ENCODE assay signal across 13 cellular contexts in the genomic region with DNA sequence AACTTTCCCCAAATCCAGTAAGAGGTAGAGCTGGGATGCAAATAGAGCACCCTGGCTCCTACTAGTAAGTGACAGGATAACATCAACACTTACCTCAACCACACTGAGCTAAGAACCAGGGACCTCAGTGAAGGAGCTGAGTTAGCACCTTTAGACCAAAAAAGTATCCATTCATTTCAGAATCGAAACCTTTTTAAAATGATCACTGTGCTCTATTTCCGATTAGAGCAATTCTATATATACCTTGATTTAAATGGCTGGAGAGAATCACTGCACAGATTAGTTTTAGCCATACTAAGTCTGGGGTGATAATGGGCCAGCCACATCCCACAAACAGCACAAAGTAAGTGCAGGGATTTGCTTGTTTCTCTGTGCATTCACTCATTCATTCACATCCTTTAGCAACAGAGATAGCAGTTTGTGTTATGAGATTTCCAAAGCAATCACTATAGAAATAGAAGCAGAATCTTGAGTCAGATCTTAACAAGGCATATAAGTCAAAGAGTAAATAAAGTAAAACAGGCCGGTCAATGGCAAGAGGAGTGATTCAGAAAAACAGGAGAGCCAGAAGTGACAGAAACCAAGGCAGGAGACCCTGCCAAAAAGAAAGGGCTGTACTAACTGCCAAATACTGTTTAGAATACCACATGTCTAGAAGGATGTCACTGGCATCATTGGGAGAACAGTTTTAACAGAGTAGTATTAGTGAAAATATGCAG.
DNase-seq lines count a peak whose midpoint lies in the region; ATAC-seq, FAIRE-seq and TF ChIP-seq lines count a peak whose summit lies in the region.
"Had no signal": no experiment of that assay in that cellular context is flagged by ENCODE, and none has a peak within 500 bp of the region (broad histone marks: within the 10 kb centered on the region; RNA-seq: fewer than 3 reads in every experiment).

No MANE protein-coding gene starts in this region.

- H3K9me3 Mint-ChIP-seq in CD4-positive, alpha-beta T cell: no peaks in the 10 kb centered on the region
- H3K9me3 Mint-ChIP-seq in effector memory CD8-positive, alpha-beta T cell: no peaks in the 10 kb centered on the region
- H3K9me3 Mint-ChIP-seq in activated T-cell treated with anti-CD3 and anti-CD28 coated beads, Interleukin-2, amount 50 U/mL, for 4 hours: no peaks in the 10 kb centered on the region
- H3K9me3 Mint-ChIP-seq: activated naive CD4-positive, alpha-beta T cell treated with anti-CD3 and anti-CD28 coated beads for 36 hours; H9; immature natural killer cell had no signal

- H3K79me2 ChIP-seq in PC-3 (ENCODE audit: low read length): no peaks in the 10 kb centered on the region
- peaks cover 5% of the 10 kb centered on the region for H3K79me2 ChIP-seq in endothelial cell of umbilical vein (ENCODE audit: control insufficient read depth, insufficient read depth, low read length)

- H3K36me3 ChIP-seq in PC-3 (ENCODE audit: low read depth, low read length) (peaks cover 11% of the 10 kb centered on the region; the same call in 1 of the 2 replicates), endothelial cell of umbilical vein (ENCODE audit: control insufficient read depth in 2 of 2, extremely low read depth in 1 of 2, insufficient read depth in 2 of 2, low read length in 2 of 2) (peaks cover 0 to 2% of the 10 kb centered on the region in 2 experiments), sigmoid colon (peaks cover 0 to 42% (median 8%) of the 10 kb centered on the region in 4 donors)

- H3K4me3 ChIP-seq in PC-3 (ENCODE audit: low read length) (peak overlapping the region; percentile 32), endothelial cell of umbilical vein (replicated peaks in 1 of 3; ENCODE audit: insufficient read depth in 1 of 3, low read depth in 1 of 3, low read length in 3 of 3) (peak overlapping the region in 1 of 3 experiments; percentile 51), sigmoid colon (no peak overlapping the region)

- H3K27ac Mint-ChIP-seq in CD4-positive, alpha-beta T cell: no peak overlapping the region
- H3K27ac Mint-ChIP-seq in effector memory CD8-positive, alpha-beta T cell: no peak overlapping the region
- H3K27ac Mint-ChIP-seq: activated naive CD4-positive, alpha-beta T cell treated with anti-CD3 and anti-CD28 coated beads for 36 hours; B cell; progenitor cell of endocrine pancreas had no signal

- H3K9ac ChIP-seq in PC-3 (ENCODE audit: low read length) (peak overlapping the region; percentile 71), endothelial cell of umbilical vein (replicated peaks; ENCODE audit: extremely low read depth, insufficient read depth, low read length) (peak overlapping the region; percentile 83)

- peak; percentile 89 for ATAC-seq in PC-3
- no peak for ATAC-seq in CD4-positive, alpha-beta T cell (ENCODE audit: poor library complexity)
- no peak for ATAC-seq in effector memory CD8-positive, alpha-beta T cell (replicated peaks)
- ATAC-seq in activated T-cell treated with anti-CD3 and anti-CD28 coated beads, Interleukin-2, amount 50 U/mL, for 4 hours: no peak

- intact Hi-C loops in PC-3 (cut with micrococcal nuclease): loop anchor here (1.0 to 5.0 kb wide), 3 partner anchors 13 to 136 kb away; partner anchors contain the start of gene KIF13A
- intact Hi-C loops in endothelial cell of umbilical vein (cut with micrococcal nuclease): loop anchor here (2.0 kb wide), 1 partner anchor 136 kb away; the partner anchor contains the start of gene KIF13A
- intact Hi-C loops in sigmoid colon (cut with DNase I): no loop called here
- intact Hi-C loops in CD4-positive, alpha-beta T cell (cut with DNase I, micrococcal nuclease): no loop called here

- H3K4me1 Mint-ChIP-seq in CD4-positive, alpha-beta T cell (ENCODE audit: low read depth): no peaks in the 10 kb centered on the region
- H3K4me1 Mint-ChIP-seq in effector memory CD8-positive, alpha-beta T cell (ENCODE audit: low read depth in 2 of 2): no peaks in the 10 kb centered on the region
- no peaks in the 10 kb centered on the region for H3K4me1 Mint-ChIP-seq in activated T-cell treated with anti-CD3 and anti-CD28 coated beads, Interleukin-2, amount 50 U/mL, for 4 hours (ENCODE audit: low read depth)
- H3K4me1 Mint-ChIP-seq: B cell, H9, immature natural killer cell had no signal

- H2AFZ ChIP-seq in PC-3 (ENCODE audit: low read length) (no peak overlapping the region), endothelial cell of umbilical vein (ENCODE audit: low read depth, low read length) (peak overlapping the region; percentile 19)

- WGBS in sigmoid colon, 2 donors: 84 to 86% methylated on average over 3 of the region's 3 CpGs

- H4K20me1 ChIP-seq in PC-3 (ENCODE audit: low read length) (no peaks in the 10 kb centered on the region), endothelial cell of umbilical vein (replicated peaks; ENCODE audit: control insufficient read depth, extremely low read depth, insufficient read depth, low read length) (no peaks in the 10 kb centered on the region)

- no peaks in the 10 kb centered on the region for H3F3A ChIP-seq in PC-3 (ENCODE audit: low read length, unreplicated experiment)

- BruUV-seq in PC-3 (replicated peaks; lab: Mats Ljungman, UMichigan) (TSS peak; percentile 51), endothelial cell of umbilical vein (replicated peaks; lab: Mats Ljungman, UMichigan) (TSS peak; percentile 66)

- H3K9me1 ChIP-seq in endothelial cell of umbilical vein (replicated peaks; ENCODE audit: control insufficient read depth, extremely low read depth, insufficient read depth, low read length): no peaks in the 10 kb centered on the region

- no peaks in the 10 kb centered on the region for H3K36me3 Mint-ChIP-seq in CD4-positive, alpha-beta T cell (ENCODE audit: low read depth)
- no peaks in the 10 kb centered on the region for H3K36me3 Mint-ChIP-seq in effector memory CD8-positive, alpha-beta T cell (ENCODE audit: insufficient read depth)
- no peaks in the 10 kb centered on the region for H3K36me3 Mint-ChIP-seq in activated T-cell treated with anti-CD3 and anti-CD28 coated beads, Interleukin-2, amount 50 U/mL, for 4 hours (ENCODE audit: insufficient read depth)

- CTCF ChIA-PET in PC-3 (lab: Charles Lee) (no interaction called here), endothelial cell of umbilical vein (lab: Charles Lee) (interaction anchor here (1.0 to 2.5 kb wide), 6 partner anchors 7 to 47 kb away, joined by 3 to 9 read pairs (median 4); no protein-coding TSS in a partner anchor)
- CTCF ChIA-PET in CD4-positive, alpha-beta T cell (lab: Charles Lee): no interaction called here

- DNase-seq in GM04503 (ENCODE audit: low read depth) (peak; percentile 28), PC-3 (peak; percentile 90), endothelial cell of umbilical vein (ENCODE audit: low read depth, low spot score) (peak; percentile 65), sigmoid colon (no peak), CD1c-positive myeloid dendritic cell (ENCODE audit: extremely low spot score) (no peak)
- no peak for DNase-seq in CD4-positive, alpha-beta T cell
- no peak for DNase-seq in effector memory CD8-positive, alpha-beta T cell
- no peak for DNase-seq in activated T-cell treated with anti-CD3 and anti-CD28 coated beads, Interleukin-2, amount 50 U/mL, for 4 hours
- DNase-seq: activated naive CD4-positive, alpha-beta T cell treated with anti-CD3 and anti-CD28 coated beads for 36 hours; H9; immature natural killer cell had no signal

- H3K4me2 ChIP-seq in PC-3 (ENCODE audit: low read length) (peak overlapping the region; percentile 71), endothelial cell of umbilical vein (ENCODE audit: insufficient read depth, low read length) (peak overlapping the region; percentile 64)

- dilution Hi-C loops in endothelial cell of umbilical vein (cut with MboI; ENCODE audit: extremely low pct_ligation_motif_present, low sequenced_read_pairs): no loop called here

- no peaks in the 10 kb centered on the region for H3K27me3 ChIP-seq in PC-3 (ENCODE audit: low read length)
- H3K27me3 ChIP-seq in endothelial cell of umbilical vein (ENCODE audit: control insufficient read depth in 2 of 2, insufficient read depth in 2 of 2, low read length in 2 of 2): no peaks in the 10 kb centered on the region
- H3K27me3 ChIP-seq in sigmoid colon: no peaks in the 10 kb centered on the region
- H3K27me3 ChIP-seq in CD4-positive, alpha-beta T cell (ENCODE audit: control insufficient read depth, insufficient read depth, low read length): no peaks in the 10 kb centered on the region

- TF ChIP-seq CTCF in PC-3 (conservative IDR thresholded peaks at IDR 0.05; ENCODE audit: low read depth, low read length) (no peak), endothelial cell of umbilical vein (IDR thresholded peaks at IDR 0.05; ENCODE audit: extremely low read depth in 1 of 2, insufficient read depth in 1 of 2, low read depth in 1 of 2, low read length in 2 of 2) (no peak), sigmoid colon (IDR thresholded peaks at IDR 0.05) (no peak)
- TF ChIP-seq CTCF in CD4-positive, alpha-beta T cell (IDR thresholded peaks at IDR 0.05): no peak

- H3K27me3 Mint-ChIP-seq in CD4-positive, alpha-beta T cell: no peaks in the 10 kb centered on the region
- peaks cover 26 to 38% of the 10 kb centered on the region in 2 donors for H3K27me3 Mint-ChIP-seq in effector memory CD8-positive, alpha-beta T cell
- H3K27me3 Mint-ChIP-seq in activated T-cell treated with anti-CD3 and anti-CD28 coated beads, Interleukin-2, amount 50 U/mL, for 4 hours (ENCODE audit: low read depth): peaks cover 8% of the 10 kb centered on the region
- H3K27me3 Mint-ChIP-seq: B cell, progenitor cell of endocrine pancreas had no signal

- TF ChIP-seq POLR2A in endothelial cell of umbilical vein (IDR thresholded peaks at IDR 0.05; ENCODE audit: low read depth, low read length) (no peak), sigmoid colon (IDR thresholded peaks at IDR 0.05) (no peak)

- FAIRE-seq in endothelial cell of umbilical vein (lab: Jason Lieb, UNC): no peak

- no peaks in the 10 kb centered on the region for H3K9me2 ChIP-seq in PC-3 (replicated peaks; ENCODE audit: low read length)

- H3K27ac ChIP-seq in PC-3 (ENCODE audit: low read length): peak overlapping the region; percentile 94
- H3K27ac ChIP-seq in endothelial cell of umbilical vein (ENCODE audit: insufficient read depth, low read depth, low read length): peak overlapping the region; percentile 93
- peak overlapping the region; percentile 37 to 75 (median 46) for H3K27ac ChIP-seq in sigmoid colon
- H3K27ac ChIP-seq in CD4-positive, alpha-beta T cell (ENCODE audit: low read depth, low read length): no peak overlapping the region

- POLR2A ChIA-PET in PC-3 (lab: Charles Lee; ENCODE audit: unreplicated experiment): no interaction called here
- POLR2A ChIA-PET in endothelial cell of umbilical vein (lab: Charles Lee): no interaction called here
- POLR2A ChIA-PET in CD4-positive, alpha-beta T cell (lab: Charles Lee): no interaction called here

- H3K9me3 ChIP-seq in PC-3 (ENCODE audit: low read length): no peaks in the 10 kb centered on the region
- no peaks in the 10 kb centered on the region for H3K9me3 ChIP-seq in endothelial cell of umbilical vein (replicated peaks; ENCODE audit: control insufficient read depth, insufficient read depth, low read length)
- no peaks in the 10 kb centered on the region for H3K9me3 ChIP-seq in sigmoid colon
- H3K9me3 ChIP-seq in CD4-positive, alpha-beta T cell (ENCODE audit: control insufficient read depth, low read length): no peaks in the 10 kb centered on the region

- H3K4me3 Mint-ChIP-seq in CD4-positive, alpha-beta T cell: no peak overlapping the region
- no peak overlapping the region for H3K4me3 Mint-ChIP-seq in effector memory CD8-positive, alpha-beta T cell
- H3K4me3 Mint-ChIP-seq in activated T-cell treated with anti-CD3 and anti-CD28 coated beads, Interleukin-2, amount 50 U/mL, for 4 hours: no peak overlapping the region
- H3K4me3 Mint-ChIP-seq: activated naive CD4-positive, alpha-beta T cell treated with anti-CD3 and anti-CD28 coated beads for 36 hours; B cell; H9; immature natural killer cell had no signal

- no peak for TF ChIP-seq EP300 in sigmoid colon (IDR thresholded peaks at IDR 0.05)

- H3K4me1 ChIP-seq in PC-3 (ENCODE audit: insufficient read depth, low read length): peaks cover 32% of the 10 kb centered on the region
- peaks cover 49% of the 10 kb centered on the region for H3K4me1 ChIP-seq in endothelial cell of umbilical vein (ENCODE audit: control insufficient read depth, extremely low read depth, insufficient read depth, low read length)
- peaks cover 0 to 29% (median 23%) of the 10 kb centered on the region in 4 donors for H3K4me1 ChIP-seq in sigmoid colon

Comparison
In these comparisons a context has a peak if more than half of its experiments do, and no peak if none do; other contexts are left out.
1. DNase-seq: peak in GM04503 (single experiment), PC-3 (single experiment) and endothelial cell of umbilical vein (single experiment); none in sigmoid colon (single experiment), CD4-positive, alpha-beta T cell (0 of 10), effector memory CD8-positive, alpha-beta T cell (0 of 3), activated T-cell treated with anti-CD3 and anti-CD28 coated beads, Interleukin-2, amount 50 U/mL, for 4 hours (single experiment) and CD1c-positive myeloid dendritic cell (single experiment).
2. intact Hi-C loops: an anchor here in PC-3 (1.0 to 5.0 kb wide) and endothelial cell of umbilical vein (2.0 kb wide); none called in sigmoid colon and CD4-positive, alpha-beta T cell.